ENCODE assay signal across 8 cellular contexts in the genomic region with DNA sequence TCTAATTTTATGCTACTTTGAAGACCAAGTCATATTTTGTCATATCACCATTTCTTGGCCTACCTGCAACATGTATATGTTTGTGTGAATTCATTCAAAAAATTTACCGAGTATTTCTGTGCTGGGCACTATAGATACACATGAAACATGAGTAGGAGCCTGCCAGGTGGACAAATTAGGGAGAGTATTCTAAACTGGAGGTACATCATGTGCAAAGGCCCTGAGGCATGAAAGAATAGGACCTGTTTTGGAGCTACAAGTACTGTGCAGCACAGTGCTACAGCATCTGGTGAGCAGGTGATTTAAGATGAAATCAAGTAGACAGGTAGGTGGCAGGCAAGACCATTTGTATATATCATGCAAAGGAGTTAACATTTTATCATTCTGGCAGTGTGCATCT.
"Had no signal": no experiment of that assay in that cellular context is flagged by ENCODE, and none has a peak within 500 bp of the region (broad histone marks: within the 10 kb centered on the region; RNA-seq: fewer than 3 reads in every experiment).

No MANE protein-coding gene starts in this region.

- H3K4me2 ChIP-seq: KMS-11 had no signal

- H3K4me3 Mint-ChIP-seq: IgD-negative memory B cell had no signal

- FAIRE-seq: HepG2, HTR-8/SVneo had no signal

- H3K4me1 Mint-ChIP-seq: IgD-negative memory B cell had no signal

- H3K27ac Mint-ChIP-seq: IgD-negative memory B cell had no signal

- H3K36me3 Mint-ChIP-seq: IgD-negative memory B cell had no signal

- H3K9ac ChIP-seq: KMS-11 had no signal

- DNase-seq: IMR-90, KBM-7, KG1 had no signal

- ATAC-seq: HepG2 had no signal

- H3K27ac ChIP-seq: HL-60, KMS-11 had no signal
